10 cellular contexts compared by ENCODE assay signal in the genomic region with DNA sequence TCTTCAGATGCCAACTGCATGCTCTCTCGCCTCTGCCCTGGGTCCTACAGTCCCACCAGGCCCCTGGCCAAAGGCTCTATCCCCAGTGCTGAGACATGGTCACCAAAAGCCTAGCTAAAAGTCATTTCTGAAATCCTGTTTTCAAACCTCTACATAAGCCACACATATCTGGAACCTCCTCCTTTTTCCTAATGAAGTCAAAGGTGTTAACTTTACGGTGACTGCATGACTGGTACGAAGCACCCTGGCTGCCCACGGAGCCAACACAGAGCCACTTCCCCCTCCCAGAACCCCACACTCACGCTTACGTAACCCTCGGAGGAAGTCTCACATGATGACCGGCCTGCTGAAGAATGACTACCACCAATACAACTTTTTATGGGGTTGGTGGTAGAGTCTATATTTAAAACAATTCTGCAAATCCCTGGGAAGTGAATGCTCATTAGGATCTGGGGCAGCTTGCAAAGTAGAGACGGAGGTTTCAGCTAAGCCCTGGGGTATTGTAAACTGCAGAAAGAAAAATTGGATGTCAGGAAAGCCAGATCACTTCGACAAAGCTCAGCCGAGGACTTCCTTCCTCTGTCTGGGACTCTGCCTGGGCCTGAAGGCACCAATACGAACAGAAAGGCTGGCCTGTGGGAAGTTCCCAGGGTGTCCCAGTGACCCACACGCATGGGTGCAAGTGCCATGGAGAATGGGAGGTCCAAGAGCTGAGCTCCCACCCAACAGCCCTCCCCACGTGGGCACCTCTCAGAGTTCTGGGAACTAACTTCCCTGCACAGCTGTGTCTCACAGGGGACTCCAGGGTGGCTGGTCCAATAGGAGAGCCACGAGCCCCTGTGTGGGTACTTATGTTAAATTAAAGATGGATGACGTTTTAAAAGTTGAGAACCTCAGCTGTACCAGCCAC. TPM values are rescaled to one million over a fixed set of nuclear protein-coding genes. Genes with fewer than 3 reads are reported as not detected.
DNase-seq lines count a peak whose midpoint lies in the region; ATAC-seq and TF ChIP-seq lines count a peak whose summit lies in the region.
"Had no signal": no experiment of that assay in that cellular context is flagged by ENCODE, and none has a peak within 500 bp of the region (broad histone marks: within the 10 kb centered on the region; RNA-seq: fewer than 3 reads in every experiment).

No MANE protein-coding gene starts in this region.

- 73 to 85% methylated on average over 15 to 16 of the region's 16 CpGs for WGBS in thyroid gland, 2 donors

- H3K9me3 ChIP-seq in thyroid gland = no peaks in the 10 kb centered on the region

- H3K27me3 ChIP-seq in thyroid gland = no peaks in the 10 kb centered on the region

- no peaks in the 10 kb centered on the region for H3K36me3 Mint-ChIP-seq in activated B cell treated with CpG ODN at 0.5 μM for 24 hours (ENCODE audit: low read depth)

- no peak for TF ChIP-seq POLR2A in thyroid gland (IDR thresholded peaks at IDR 0.05)

- H3K4me1 ChIP-seq in thyroid gland = peaks cover 0 to 16% of the 10 kb centered on the region in 2 donors

- peaks cover 8% of the 10 kb centered on the region for H3K4me1 Mint-ChIP-seq in activated B cell treated with CpG ODN at 0.5 μM for 24 hours
- peaks cover 13% of the 10 kb centered on the region for H3K4me1 Mint-ChIP-seq in stimulated activated naive CD8-positive, alpha-beta T cell treated with anti-CD3 and anti-CD28 coated beads, Interleukin-15, amount 100 ng/mL, for 72 hours

- peak; percentile 11 for DNase-seq in activated CD8-positive, alpha-beta memory T cell treated with anti-CD3 and anti-CD28 coated beads, Interleukin-2, amount 50 U/mL, for 4 hours
- no peak for DNase-seq in activated CD8-positive, alpha-beta memory T cell treated with anti-CD3 and anti-CD28 coated beads for 24 hours
- DNase-seq in activated B cell treated with CpG ODN at 0.5 μM for 24 hours (peak; percentile 9), iris pigment epithelial cell (ENCODE audit: low read depth) (peak; percentile 39), thyroid gland (no peak)
- DNase-seq in stimulated activated naive CD8-positive, alpha-beta T cell treated with anti-CD3 and anti-CD28 coated beads, Interleukin-15, amount 100 ng/mL, for 72 hours = no peak
- DNase-seq: NCI-H2029 had no signal

- H3K27ac ChIP-seq in thyroid gland = peak overlapping the region in 1 of 3 donors; percentile 10
- H3K27ac ChIP-seq: C4-2B had no signal

- no peaks in the 10 kb centered on the region for H3K27me3 Mint-ChIP-seq in activated B cell treated with CpG ODN at 0.5 μM for 24 hours
- no peaks in the 10 kb centered on the region for H3K27me3 Mint-ChIP-seq in stimulated activated naive CD8-positive, alpha-beta T cell treated with anti-CD3 and anti-CD28 coated beads, Interleukin-15, amount 100 ng/mL, for 72 hours

- intact Hi-C loops in activated B cell treated with CpG ODN at 0.5 μM for 24 hours (cut with micrococcal nuclease) (no loop called here), thyroid gland (cut with DNase I) (no loop called here)

- no peak overlapping the region for H3K4me3 Mint-ChIP-seq in activated B cell treated with CpG ODN at 0.5 μM for 24 hours
- no peak overlapping the region for H3K4me3 Mint-ChIP-seq in stimulated activated naive CD8-positive, alpha-beta T cell treated with anti-CD3 and anti-CD28 coated beads, Interleukin-15, amount 100 ng/mL, for 72 hours

- H3K9me3 Mint-ChIP-seq in activated B cell treated with CpG ODN at 0.5 μM for 24 hours = peaks cover 12% of the 10 kb centered on the region
- H3K9me3 Mint-ChIP-seq in stimulated activated naive CD8-positive, alpha-beta T cell treated with anti-CD3 and anti-CD28 coated beads, Interleukin-15, amount 100 ng/mL, for 72 hours = peaks cover 16 to 19% of the 10 kb centered on the region in 2 donors

- H3K36me3 ChIP-seq in thyroid gland = no peaks in the 10 kb centered on the region

- no peak for TF ChIP-seq CTCF in activated B cell treated with CpG ODN at 0.5 μM for 24 hours (IDR thresholded peaks at IDR 0.05)
- no peak for TF ChIP-seq CTCF in thyroid gland (IDR thresholded peaks at IDR 0.05)

- CTCF ChIA-PET in activated B cell treated with CpG ODN at 0.5 μM for 24 hours (lab: Charles Lee) = no interaction called here

- POLR2A ChIA-PET in activated B cell treated with CpG ODN at 0.5 μM for 24 hours (lab: Charles Lee) = no interaction called here

- no peak for ATAC-seq in activated B cell treated with CpG ODN at 0.5 μM for 24 hours (ENCODE audit: low read depth)
- peak; percentile 66 for ATAC-seq in stimulated activated naive CD8-positive, alpha-beta T cell treated with anti-CD3 and anti-CD28 coated beads, Interleukin-15, amount 100 ng/mL, for 72 hours
- no peak for ATAC-seq in GM21423 (IDR thresholded peaks at IDR 0.05; ENCODE audit: unreplicated experiment)
- ATAC-seq in GM18498 (IDR thresholded peaks at IDR 0.05; ENCODE audit: unreplicated experiment) = no peak

- H3K4me3 ChIP-seq in thyroid gland (replicated peaks in 1 of 3) = no peak overlapping the region

- no peak overlapping the region for H3K27ac Mint-ChIP-seq in activated B cell treated with CpG ODN at 0.5 μM for 24 hours
- peak overlapping the region in 1 of 2 donors; percentile 42 for H3K27ac Mint-ChIP-seq in stimulated activated naive CD8-positive, alpha-beta T cell treated with anti-CD3 and anti-CD28 coated beads, Interleukin-15, amount 100 ng/mL, for 72 hours

RNA-seq across cellular contexts. Expression of a gene that starts 50.7 kb away (rescaled TPM):
- total RNA-seq in activated B cell treated with CpG ODN at 0.5 μM for 24 hours = 6.0 and 7.3 TPM in 2 replicates
- total RNA-seq in thyroid gland = 10 to 100 TPM in 2 of 4 donors, 1 to 10 TPM in 2; 6.6 to 20.0 (median 10.8) TPM

Comparison
In these comparisons a context has a peak if more than half of its experiments do, and no peak if none do; other contexts are left out.
1. DNase-seq: peak in activated CD8-positive, alpha-beta memory T cell treated with anti-CD3 and anti-CD28 coated beads, Interleukin-2, amount 50 U/mL, for 4 hours (single experiment), activated B cell treated with CpG ODN at 0.5 μM for 24 hours (single experiment) and iris pigment epithelial cell (single experiment); none in activated CD8-positive, alpha-beta memory T cell treated with anti-CD3 and anti-CD28 coated beads for 24 hours (single experiment), stimulated activated naive CD8-positive, alpha-beta T cell treated with anti-CD3 and anti-CD28 coated beads, Interleukin-15, amount 100 ng/mL, for 72 hours (0 of 2) and thyroid gland (0 of 2).